9 cellular contexts compared by ENCODE assay signal in the genomic region with DNA sequence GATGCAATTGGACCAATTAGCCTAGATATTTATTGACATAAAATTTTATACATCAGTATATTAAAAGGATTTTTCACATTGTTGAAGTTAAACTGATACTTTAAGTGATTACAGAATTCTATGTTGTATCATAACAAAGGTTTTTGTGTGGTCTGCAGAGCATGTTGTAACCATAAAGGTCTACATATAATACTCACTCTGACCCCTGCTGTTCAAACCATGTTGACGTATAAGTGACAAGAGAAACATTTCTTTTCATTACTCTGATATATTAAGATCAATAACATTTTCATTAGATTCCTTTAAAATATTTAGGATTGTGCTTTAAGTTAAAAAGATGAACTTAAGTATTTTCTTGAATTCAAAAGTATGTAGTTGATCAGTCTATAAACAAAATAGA.
DNase-seq lines count a peak whose midpoint lies in the region; ATAC-seq, FAIRE-seq and TF ChIP-seq lines count a peak whose summit lies in the region.
"Had no signal": no experiment of that assay in that cellular context is flagged by ENCODE, and none has a peak within 500 bp of the region (broad histone marks: within the 10 kb centered on the region; RNA-seq: fewer than 3 reads in every experiment).

No MANE protein-coding gene starts in this region.

- TF ChIP-seq CTCF in DND-41 (IDR thresholded peaks at IDR 0.05; ENCODE audit: borderline replicate concordance, extremely low read depth, low read length, poor library complexity, severe bottlenecking) = peak; percentile 42

- DNase-seq in DND-41 (no peak), NCI-H345 treated with DMSO at 0.1 percent for 48 hours (lab: John Stamatoyannopoulos, UW; ENCODE audit: unreplicated experiment) (peak; percentile 6), globus pallidus (ENCODE audit: low spot score) (peak; percentile 27), frontal cortex (ENCODE audit: low spot score in 2 of 2) (no peak), activated gamma-delta T cell (lab: John Stamatoyannopoulos, UW) (no peak), midbrain (lab: John Stamatoyannopoulos, UW) (no peak), SKM-1 (lab: John Stamatoyannopoulos, UW; ENCODE audit: unreplicated experiment) (no peak)
- DNase-seq: activated naive CD8-positive, alpha-beta T cell treated with anti-CD3 and anti-CD28 coated beads, Interleukin-2, amount 10 ng/mL, durations not matched to agents 7 days and 5 days had no signal

- no peaks in the 10 kb centered on the region for H3K79me2 ChIP-seq in DND-41 (ENCODE audit: insufficient read depth, low read length)

- H3K4me1 ChIP-seq in DND-41 (ENCODE audit: insufficient read depth, low read length) = peaks cover 8% of the 10 kb centered on the region; the same call in 1 of the 2 replicates

- H3K9ac ChIP-seq in DND-41 (ENCODE audit: low read depth, low read length) = no peak overlapping the region

- H4K20me1 ChIP-seq in DND-41 (ENCODE audit: insufficient read depth, low read length) = no peaks in the 10 kb centered on the region

- no peaks in the 10 kb centered on the region for H3K9me3 ChIP-seq in DND-41 (ENCODE audit: insufficient read depth, low read length, severe bottlenecking)

- H3K27ac ChIP-seq in DND-41 (ENCODE audit: low read length) = no peak overlapping the region

- no peaks in the 10 kb centered on the region for H3K36me3 ChIP-seq in DND-41 (ENCODE audit: insufficient read depth, low read length)

- H3K4me3 ChIP-seq in DND-41 (ENCODE audit: low read depth in 1 of 2, low read length in 2 of 2) = no peak overlapping the region

- no peak for FAIRE-seq in frontal cortex (lab: Jason Lieb, UNC)

- no peaks in the 10 kb centered on the region for H3K27me3 ChIP-seq in DND-41 (ENCODE audit: insufficient read depth, low read length, poor library complexity)

- H3K4me2 ChIP-seq in DND-41 (ENCODE audit: insufficient read depth, low read length) = no peak overlapping the region

- peak; percentile 44; the same call in 1 of the 3 replicates for ATAC-seq in DND-41 (ENCODE audit: insufficient read depth, low read depth)
- peak; percentile 53 for ATAC-seq in GM21619 (IDR thresholded peaks at IDR 0.05; ENCODE audit: unreplicated experiment)

- H2AFZ ChIP-seq in DND-41 (ENCODE audit: low read depth, low read length) = no peak overlapping the region

Comparison
In these comparisons a context has a peak if more than half of its experiments do, and no peak if none do; other contexts are left out.
1. DNase-seq: peak in NCI-H345 treated with DMSO at 0.1 percent for 48 hours (single experiment) and globus pallidus (single experiment); none in DND-41 (single experiment), frontal cortex (0 of 2), activated gamma-delta T cell (single experiment), midbrain (single experiment) and SKM-1 (single experiment).